ENCODE assay signal across 1 cellular context in genomic region chr14:74302634-74303569, GRCh38.
TF ChIP-seq lines count a peak whose summit lies in the region.

Gene ABCD4 (minus strand): TSS chr14:74302934. CDS start chr14:74302912, 22 bp downstream.

TF ChIP-seq in HepG2, 621 proteins besides CTCF, POLR2A, EP300 and RAD21 (continued from another document and continues in another):
- TF ChIP-seq ZMAT5 (CRISPR knock-in tag; IDR thresholded peaks at IDR 0.05; ENCODE audit: borderline replicate concordance, low read depth) (no peak), TCF12 (IDR thresholded peaks at IDR 0.05) (no peak), TCF12 (CRISPR knock-in tag; IDR thresholded peaks at IDR 0.05) (peak; percentile 53; the same call in 1 of the 2 replicates), REL (CRISPR knock-in tag; conservative IDR thresholded peaks at IDR 0.05) (no peak), HNRNPK (IDR thresholded peaks at IDR 0.05; ENCODE audit: low read depth, low read length, poor library complexity, severe bottlenecking) (peak; percentile 38), GABPB1 (CRISPR knock-in tag; IDR thresholded peaks at IDR 0.05) (peak; percentile 95), ZNF547 (CRISPR knock-in tag; IDR thresholded peaks at IDR 0.05) (no peak), CBX1 (IDR thresholded peaks at IDR 0.05; ENCODE audit: low read depth) (no peak), ZNF280B (CRISPR knock-in tag; IDR thresholded peaks at IDR 0.05; ENCODE audit: borderline replicate concordance) (peak; percentile 86; the same call in 1 of the 2 replicates), SAFB2 (CRISPR knock-in tag; IDR thresholded peaks at IDR 0.05; ENCODE audit: borderline replicate concordance, low read depth) (peak; percentile 48), PAWR (CRISPR knock-in tag; IDR thresholded peaks at IDR 0.05; ENCODE audit: borderline replicate concordance) (no peak), NRL (CRISPR knock-in tag; IDR thresholded peaks at IDR 0.05; ENCODE audit: borderline replicate concordance) (peak; percentile 69), HNF1B (CRISPR knock-in tag; IDR thresholded peaks at IDR 0.05) (peak; percentile 35; the same call in 1 of the 2 replicates), KLF15 (CRISPR knock-in tag; IDR thresholded peaks at IDR 0.05; ENCODE audit: borderline replicate concordance) (no peak), ZFP37 (CRISPR knock-in tag; IDR thresholded peaks at IDR 0.05; ENCODE audit: borderline replicate concordance) (peak; percentile 33; the same call in 1 of the 2 replicates), PLRG1 (conservative IDR thresholded peaks at IDR 0.05) (no peak), ARID4A (CRISPR knock-in tag; IDR thresholded peaks at IDR 0.05; ENCODE audit: borderline replicate concordance) (peak; percentile 89), FOSL1 (CRISPR knock-in tag; IDR thresholded peaks at IDR 0.05; ENCODE audit: borderline replicate concordance) (no peak), SP140L (CRISPR knock-in tag; IDR thresholded peaks at IDR 0.05; ENCODE audit: borderline replicate concordance) (no peak), ATF1 (CRISPR knock-in tag; IDR thresholded peaks at IDR 0.05) (0 out of 2 replicates have a peak, but pooled peaks have one; percentile 36), FOXK1 (CRISPR knock-in tag; IDR thresholded peaks at IDR 0.05; ENCODE audit: borderline replicate concordance, low read depth) (no peak), TBL1XR1 (IDR thresholded peaks at IDR 0.05; ENCODE audit: borderline replicate concordance, low read length, partially characterized antibody) (no peak), CC2D1A (CRISPR knock-in tag; IDR thresholded peaks at IDR 0.05) (no peak), CENPX (CRISPR knock-in tag; IDR thresholded peaks at IDR 0.05) (no peak), ZBTB42 (CRISPR knock-in tag; IDR thresholded peaks at IDR 0.05) (peak; percentile 89; the same call in 1 of the 2 replicates), BRD4 (CRISPR knock-in tag; IDR thresholded peaks at IDR 0.05) (no peak; the same call in 1 of the 2 replicates), THAP9 (CRISPR knock-in tag; IDR thresholded peaks at IDR 0.05; ENCODE audit: borderline replicate concordance) (peak; percentile 82; the same call in 1 of the 2 replicates), ZNF772 (CRISPR knock-in tag; IDR thresholded peaks at IDR 0.05) (peak; percentile 42; the same call in 1 of the 2 replicates), ZNF639 (CRISPR knock-in tag; conservative IDR thresholded peaks at IDR 0.05) (no peak), ZNF589 (CRISPR knock-in tag; conservative IDR thresholded peaks at IDR 0.05) (no peak), YY1 (IDR thresholded peaks at IDR 0.05; ENCODE audit: insufficient read depth, insufficient replicate concordance, low read depth, low read length) (peak; percentile 82), ARNT2 (CRISPR knock-in tag; IDR thresholded peaks at IDR 0.05; ENCODE audit: low read depth) (peak; percentile 82), NR2F1 (CRISPR knock-in tag; IDR thresholded peaks at IDR 0.05) (no peak; a peak in 1 of 4 replicates), TARDBP (CRISPR knock-in tag; IDR thresholded peaks at IDR 0.05) (peak; percentile 63), IKZF1 (IDR thresholded peaks at IDR 0.05) (no peak), TCF7L2 (IDR thresholded peaks at IDR 0.05; ENCODE audit: low read depth, low read length) (no peak), ZNF350 (CRISPR knock-in tag; IDR thresholded peaks at IDR 0.05; ENCODE audit: borderline replicate concordance, low read depth) (peak; percentile 95), ZSCAN31 (CRISPR knock-in tag; IDR thresholded peaks at IDR 0.05; ENCODE audit: low read depth) (no peak), MIXL1 (CRISPR knock-in tag; IDR thresholded peaks at IDR 0.05) (no peak), RAD51 (IDR thresholded peaks at IDR 0.05; ENCODE audit: borderline replicate concordance) (no peak), ZNF263 (CRISPR knock-in tag; IDR thresholded peaks at IDR 0.05) (no peak; the same call in 1 of the 2 replicates), ZNF180 (CRISPR knock-in tag; IDR thresholded peaks at IDR 0.05; ENCODE audit: borderline replicate concordance, low read depth) (no peak), ZNF609 (CRISPR knock-in tag; IDR thresholded peaks at IDR 0.05; ENCODE audit: borderline replicate concordance) (peak; percentile 43; the same call in 1 of the 2 replicates), MBNL3 (CRISPR knock-in tag; conservative IDR thresholded peaks at IDR 0.05) (no peak), MYPOP (CRISPR knock-in tag; IDR thresholded peaks at IDR 0.05) (no peak), FOXC1 (CRISPR knock-in tag; IDR thresholded peaks at IDR 0.05; ENCODE audit: borderline replicate concordance) (peak; percentile 88; the same call in 1 of the 2 replicates), GTF2F1 (IDR thresholded peaks at IDR 0.05; ENCODE audit: low read length) (no peak)
